ENCODE assay signal across 8 cellular contexts in genomic region chr15:66603301-66604179, GRCh38. TPM values are rescaled to one million over a fixed set of nuclear protein-coding genes. Genes with fewer than 3 reads are reported as not detected.
DNase-seq lines count a peak whose midpoint lies in the region; ATAC-seq and TF ChIP-seq lines count a peak whose summit lies in the region.

No MANE protein-coding gene starts in this region.

- peaks cover 1% of the 10 kb centered on the region for H3K4me1 Mint-ChIP-seq in activated CD4-positive, alpha-beta T cell treated with anti-CD3 and anti-CD28 coated beads, Interleukin-2, amount 10 ng/mL, durations not matched to agents 7 days and 5 days

- H3K9me3 Mint-ChIP-seq in activated CD4-positive, alpha-beta T cell treated with anti-CD3 and anti-CD28 coated beads, Interleukin-2, amount 10 ng/mL, durations not matched to agents 7 days and 5 days, result no peaks in the 10 kb centered on the region

- no peak overlapping the region for H3K4me3 ChIP-seq in dorsolateral prefrontal cortex
- no peak overlapping the region for H3K4me3 ChIP-seq in mesenchymal stem cell (ENCODE audit: insufficient read depth in 1 of 2, low read depth in 1 of 2, low read length in 2 of 2)

- POLR2A ChIA-PET in activated CD4-positive, alpha-beta T cell treated with anti-CD3 and anti-CD28 coated beads, Interleukin-2, amount 10 ng/mL, durations not matched to agents 7 days and 5 days (lab: Charles Lee), result no interaction called here

- H3K27ac ChIP-seq in dorsolateral prefrontal cortex (no peak overlapping the region), mesenchymal stem cell (ENCODE audit: low read length, poor library complexity, severe bottlenecking) (no peak overlapping the region)

- no peak overlapping the region for H3K9ac ChIP-seq in mesenchymal stem cell (ENCODE audit: low read length)

- H3K4me1 ChIP-seq in mesenchymal stem cell (ENCODE audit: control insufficient read depth, insufficient read depth, low read depth, low read length), result no peaks in the 10 kb centered on the region

- H3K4me3 Mint-ChIP-seq in activated CD4-positive, alpha-beta T cell treated with anti-CD3 and anti-CD28 coated beads, Interleukin-2, amount 10 ng/mL, durations not matched to agents 7 days and 5 days, result no peak overlapping the region

- H3K36me3 Mint-ChIP-seq in activated CD4-positive, alpha-beta T cell treated with anti-CD3 and anti-CD28 coated beads, Interleukin-2, amount 10 ng/mL, durations not matched to agents 7 days and 5 days (ENCODE audit: low read depth), result no peaks in the 10 kb centered on the region

- no peak overlapping the region for H3K4me2 ChIP-seq in mesenchymal stem cell (ENCODE audit: low read length, poor library complexity, severe bottlenecking)

- no peak overlapping the region for H2AFZ ChIP-seq in mesenchymal stem cell (ENCODE audit: low read depth, low read length)

- no peak for ATAC-seq in GM21360 (IDR thresholded peaks at IDR 0.05; ENCODE audit: unreplicated experiment)

- H4K91ac ChIP-seq in mesenchymal stem cell (ENCODE audit: low read length), result no peak overlapping the region

- H3K4ac ChIP-seq in mesenchymal stem cell (ENCODE audit: low read depth in 1 of 2, low read length in 2 of 2), result no peak overlapping the region

- intact Hi-C loops in dorsolateral prefrontal cortex (cut with DNase I), result loop anchor here (2.0 to 10.0 kb wide), 3 partner anchors 169 to 261 kb away; no protein-coding TSS in a partner anchor

- no peak overlapping the region for H2BK15ac ChIP-seq in mesenchymal stem cell (ENCODE audit: low read depth, poor library complexity, severe bottlenecking)

- H2BK5ac ChIP-seq in mesenchymal stem cell (ENCODE audit: low read depth, low read length, poor library complexity, severe bottlenecking), result no peak overlapping the region

- CTCF ChIA-PET in activated CD4-positive, alpha-beta T cell treated with anti-CD3 and anti-CD28 coated beads, Interleukin-2, amount 10 ng/mL, durations not matched to agents 7 days and 5 days (lab: Charles Lee), result interaction anchor here (0.7 to 2.2 kb wide), 5 partner anchors 9 to 247 kb away, joined by 3 to 5 read pairs (median 4); partner anchors contain the start of gene LCTL

- peak; percentile 48 to 77 for DNase-seq in NCI-H524 (lab: John Stamatoyannopoulos, UW)
- no peak for DNase-seq in NCI-H524 treated with DMSO at 0.1 percent for 48 hours (lab: John Stamatoyannopoulos, UW)
- DNase-seq in NCI-H2227 treated with DMSO at 0.1 percent for 48 hours (lab: John Stamatoyannopoulos, UW), result peak; percentile 24
- peak; percentile 66 for DNase-seq in activated CD4-positive, alpha-beta T cell treated with anti-CD3 and anti-CD28 coated beads, Interleukin-2, amount 10 ng/mL, durations not matched to agents 7 days and 5 days
- peak in 4 of 10 donors; percentile 18 to 50 (median 46) for DNase-seq in dorsolateral prefrontal cortex
- peak; percentile 66 for DNase-seq in mesenchymal stem cell
- DNase-seq in stimulated activated CD8-positive, alpha-beta memory T cell treated with anti-CD3 and anti-CD28 coated beads, Interleukin-4, amount 100 ng/mL, for 48 hours, result peak; percentile 78

- H2BK120ac ChIP-seq in mesenchymal stem cell (ENCODE audit: low read depth, low read length), result no peak overlapping the region

- TF ChIP-seq CTCF in dorsolateral prefrontal cortex (IDR thresholded peaks at IDR 0.05 in 54 of 56, conservative IDR thresholded peaks at IDR 0.05 in 2 of 56; ENCODE audit: low read depth in 1 of 56, partially characterized antibody in 56 of 56), result peak; percentile 13 to 80 (median 66)

- no peak overlapping the region for H3K18ac ChIP-seq in mesenchymal stem cell (ENCODE audit: low read depth in 1 of 2, low read length in 2 of 2)

- H2AK5ac ChIP-seq in mesenchymal stem cell (ENCODE audit: low read length, severe bottlenecking), result no peak overlapping the region

- H4K8ac ChIP-seq in mesenchymal stem cell (ENCODE audit: low read length), result peak overlapping the region; percentile 1

- H3K14ac ChIP-seq in mesenchymal stem cell (ENCODE audit: low read length in 2 of 2), result no peak overlapping the region

- H2BK12ac ChIP-seq in mesenchymal stem cell (ENCODE audit: low read length in 2 of 2), result no peak overlapping the region

- no peak overlapping the region for H3K27ac Mint-ChIP-seq in activated CD4-positive, alpha-beta T cell treated with anti-CD3 and anti-CD28 coated beads, Interleukin-2, amount 10 ng/mL, durations not matched to agents 7 days and 5 days

- H3K9me3 ChIP-seq in mesenchymal stem cell (ENCODE audit: control insufficient read depth, low read length), result no peaks in the 10 kb centered on the region

- no peak overlapping the region for H3K23ac ChIP-seq in mesenchymal stem cell (ENCODE audit: low read length in 2 of 2)

- WGBS in mesenchymal stem cell, result 38% methylated on average over 11 of the region's 14 CpGs

- peaks cover 6% of the 10 kb centered on the region for H3K27me3 Mint-ChIP-seq in activated CD4-positive, alpha-beta T cell treated with anti-CD3 and anti-CD28 coated beads, Interleukin-2, amount 10 ng/mL, durations not matched to agents 7 days and 5 days

- H3K27me3 ChIP-seq in dorsolateral prefrontal cortex, result peaks cover 0 to 8% (median 0%) of the 10 kb centered on the region in 45 donors
- peaks cover 19 to 21% of the 10 kb centered on the region in 2 experiments for H3K27me3 ChIP-seq in mesenchymal stem cell (ENCODE audit: control insufficient read depth in 1 of 2, insufficient read depth in 1 of 2, low read length in 2 of 2)

- no peaks in the 10 kb centered on the region for H3K36me3 ChIP-seq in mesenchymal stem cell (ENCODE audit: control insufficient read depth in 1 of 2, insufficient read depth in 2 of 2, low read depth in 1 of 2, low read length in 2 of 2)

- H3K79me1 ChIP-seq in mesenchymal stem cell (replicated peaks; ENCODE audit: low read length, poor library complexity, severe bottlenecking), result no peaks in the 10 kb centered on the region

RNA-seq across cellular contexts. Expression of gene LCTL, which starts 37.7 kb away (rescaled TPM):
- total RNA-seq in activated CD4-positive, alpha-beta T cell treated with anti-CD3 and anti-CD28 coated beads, Interleukin-2, amount 10 ng/mL, durations not matched to agents 7 days and 5 days, result not detected
- 1 to 10 TPM in 39 of 120 experiments, under 1 TPM in 71, not detected in 10; 0.16 to 4.8 (median 0.80) TPM for total RNA-seq in dorsolateral prefrontal cortex
- 1.5 TPM for polyA plus RNA-seq in mesenchymal stem cell (2013, experiment 1 of 2)
- polyA plus RNA-seq in mesenchymal stem cell (2013, experiment 2 of 2), result 1.2 TPM
